In genomic region chr12:751192-751827, GRCh38 we compare ENCODE assay signal across 9 cellular contexts. TPM values are rescaled to one million over a fixed set of nuclear protein-coding genes. Genes with fewer than 3 reads are reported as not detected.
DNase-seq lines count a peak whose midpoint lies in the region; ATAC-seq and TF ChIP-seq lines count a peak whose summit lies in the region.
"Had no signal": no experiment of that assay in that cellular context is flagged by ENCODE, and none has a peak within 500 bp of the region (broad histone marks: within the 10 kb centered on the region; RNA-seq: fewer than 3 reads in every experiment).

No MANE protein-coding gene starts in this region.

- CTCF ChIA-PET in WTC11 (lab: Charles Lee) = interaction anchor here (0.6 to 4.3 kb wide), 62 partner anchors 10 to 297 kb away, joined by 3 to 63 read pairs (median 4); partner anchors contain the start of genes ERC1, NINJ2 and RAD52

- POLR2A ChIA-PET in WTC11 (lab: Charles Lee) = interaction anchor here (0.6 to 2.9 kb wide), 8 partner anchors 9 to 180 kb away, joined by 3 to 17 read pairs (median 6); no protein-coding TSS in a partner anchor

- TF ChIP-seq CTCF in WTC11 (IDR thresholded peaks at IDR 0.05) = 0 out of 2 replicates have a peak, but pooled peaks have one; percentile 40

- H3K27ac Mint-ChIP-seq in WTC11 = no peak overlapping the region
- H3K27ac Mint-ChIP-seq: IgD-negative memory B cell had no signal

- H3K27me3 Mint-ChIP-seq in WTC11 (ENCODE audit: low read depth) = no peaks in the 10 kb centered on the region
- H3K27me3 Mint-ChIP-seq: IgD-negative memory B cell had no signal

- no peak overlapping the region for H3K4me3 Mint-ChIP-seq in WTC11
- H3K4me3 Mint-ChIP-seq: IgD-negative memory B cell had no signal

- peaks cover 25% of the 10 kb centered on the region for H3K4me1 Mint-ChIP-seq in WTC11

- peak; percentile 48 for ATAC-seq in GM18870 (IDR thresholded peaks at IDR 0.05; ENCODE audit: unreplicated experiment)
- peak; percentile 28 for ATAC-seq in HG03108 (IDR thresholded peaks at IDR 0.05; ENCODE audit: unreplicated experiment)
- peak; percentile 65 for ATAC-seq in WTC11

- H3K9me3 Mint-ChIP-seq in WTC11 = no peaks in the 10 kb centered on the region
- H3K9me3 Mint-ChIP-seq: IgD-negative memory B cell had no signal

- DNase-seq in AG08395 (ENCODE audit: low spot score) (peak; percentile 88), NCI-H2196 treated with DMSO at 0.1 percent for 48 hours (lab: John Stamatoyannopoulos, UW; ENCODE audit: unreplicated experiment) (peak; percentile 64), WTC11 (ENCODE audit: low spot score) (peak; percentile 94), islet precursor cell (peak; percentile 100)
- peak; percentile 75 for DNase-seq in central memory CD4-positive, alpha-beta T cell
- peak; percentile 74 to 83 for DNase-seq in stimulated activated CD4-positive, alpha-beta T cell treated with anti-CD3 and anti-CD28 coated beads, Interleukin-12 subunit alpha, Interleukin-12 subunit beta, amount 100 ng/mL, for 24 hours (ENCODE audit: low read depth in 2 of 2)

- H3K36me3 Mint-ChIP-seq in WTC11 = no peaks in the 10 kb centered on the region; the same call in 1 of the 2 replicates
- H3K36me3 Mint-ChIP-seq: IgD-negative memory B cell had no signal

TF ChIP-seq in WTC11, 78 proteins besides CTCF, POLR2A, EP300 and RAD21 (continues in another document):
- TF ChIP-seq AFF4 (CRISPR knock-in tag; IDR thresholded peaks at IDR 0.05; ENCODE audit: borderline replicate concordance) (no peak), IRF2 (CRISPR knock-in tag; IDR thresholded peaks at IDR 0.05; ENCODE audit: borderline replicate concordance, low read depth) (no peak), FOXK1 (CRISPR knock-in tag; IDR thresholded peaks at IDR 0.05) (peak; percentile 47; the same call in 1 of the 2 replicates), ZNF396 (CRISPR knock-in tag; IDR thresholded peaks at IDR 0.05; ENCODE audit: borderline replicate concordance) (no peak), ATF1 (CRISPR knock-in tag; IDR thresholded peaks at IDR 0.05) (no peak), NFE2L1 (CRISPR knock-in tag; IDR thresholded peaks at IDR 0.05) (peak; percentile 62; the same call in 1 of the 2 replicates), SMAD4 (CRISPR knock-in tag; IDR thresholded peaks at IDR 0.05) (0 out of 2 replicates have a peak, but pooled peaks have one; percentile 13), SMAD3 (CRISPR knock-in tag; IDR thresholded peaks at IDR 0.05; ENCODE audit: borderline replicate concordance) (no peak), ZNF219 (CRISPR knock-in tag; IDR thresholded peaks at IDR 0.05; ENCODE audit: borderline replicate concordance) (no peak), SP1 (CRISPR knock-in tag; conservative IDR thresholded peaks at IDR 0.05) (peak; percentile 71), ZBTB21 (CRISPR knock-in tag; IDR thresholded peaks at IDR 0.05; ENCODE audit: borderline replicate concordance) (peak; percentile 82; the same call in 1 of the 2 replicates), OVOL2 (CRISPR knock-in tag; IDR thresholded peaks at IDR 0.05; ENCODE audit: borderline replicate concordance) (no peak), ZNF263 (CRISPR knock-in tag; IDR thresholded peaks at IDR 0.05; ENCODE audit: low read depth) (no peak), TP53 (CRISPR knock-in tag; IDR thresholded peaks at IDR 0.05) (peak; percentile 37; the same call in 1 of the 2 replicates), ZNF121 (CRISPR knock-in tag; IDR thresholded peaks at IDR 0.05) (no peak), E2F4 (CRISPR knock-in tag; IDR thresholded peaks at IDR 0.05; ENCODE audit: borderline replicate concordance, low read depth) (no peak), ELF4 (CRISPR knock-in tag; IDR thresholded peaks at IDR 0.05; ENCODE audit: low read depth) (no peak), ESRRA (CRISPR knock-in tag; IDR thresholded peaks at IDR 0.05; ENCODE audit: borderline replicate concordance) (no peak), ZNF416 (CRISPR knock-in tag; IDR thresholded peaks at IDR 0.05) (no peak)
- TF ChIP-seq, protein P1, sequence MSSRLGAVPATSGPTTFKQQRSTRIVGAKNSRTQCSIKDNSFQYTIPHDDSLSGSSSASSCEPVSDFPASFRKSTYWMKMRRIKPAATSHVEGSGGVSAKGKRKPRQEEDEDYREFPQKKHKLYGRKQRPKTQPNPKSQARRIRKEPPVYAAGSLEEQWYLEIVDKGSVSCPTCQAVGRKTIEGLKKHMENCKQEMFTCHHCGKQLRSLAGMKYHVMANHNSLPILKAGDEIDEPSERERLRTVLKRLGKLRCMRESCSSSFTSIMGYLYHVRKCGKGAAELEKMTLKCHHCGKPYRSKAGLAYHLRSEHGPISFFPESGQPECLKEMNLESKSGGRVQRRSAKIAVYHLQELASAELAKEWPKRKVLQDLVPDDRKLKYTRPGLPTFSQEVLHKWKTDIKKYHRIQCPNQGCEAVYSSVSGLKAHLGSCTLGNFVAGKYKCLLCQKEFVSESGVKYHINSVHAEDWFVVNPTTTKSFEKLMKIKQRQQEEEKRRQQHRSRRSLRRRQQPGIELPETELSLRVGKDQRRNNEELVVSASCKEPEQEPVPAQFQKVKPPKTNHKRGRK (CRISPR knock-in tag; IDR thresholded peaks at IDR 0.05; ENCODE audit: borderline replicate concordance) = no peak
- TF ChIP-seq, protein P2, sequence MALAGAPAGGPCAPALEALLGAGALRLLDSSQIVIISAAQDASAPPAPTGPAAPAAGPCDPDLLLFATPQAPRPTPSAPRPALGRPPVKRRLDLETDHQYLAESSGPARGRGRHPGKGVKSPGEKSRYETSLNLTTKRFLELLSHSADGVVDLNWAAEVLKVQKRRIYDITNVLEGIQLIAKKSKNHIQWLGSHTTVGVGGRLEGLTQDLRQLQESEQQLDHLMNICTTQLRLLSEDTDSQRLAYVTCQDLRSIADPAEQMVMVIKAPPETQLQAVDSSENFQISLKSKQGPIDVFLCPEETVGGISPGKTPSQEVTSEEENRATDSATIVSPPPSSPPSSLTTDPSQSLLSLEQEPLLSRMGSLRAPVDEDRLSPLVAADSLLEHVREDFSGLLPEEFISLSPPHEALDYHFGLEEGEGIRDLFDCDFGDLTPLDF (CRISPR knock-in tag; IDR thresholded peaks at IDR 0.05) = 0 out of 2 replicates have a peak, but pooled peaks have one; percentile 25
- TF ChIP-seq, protein P3, sequence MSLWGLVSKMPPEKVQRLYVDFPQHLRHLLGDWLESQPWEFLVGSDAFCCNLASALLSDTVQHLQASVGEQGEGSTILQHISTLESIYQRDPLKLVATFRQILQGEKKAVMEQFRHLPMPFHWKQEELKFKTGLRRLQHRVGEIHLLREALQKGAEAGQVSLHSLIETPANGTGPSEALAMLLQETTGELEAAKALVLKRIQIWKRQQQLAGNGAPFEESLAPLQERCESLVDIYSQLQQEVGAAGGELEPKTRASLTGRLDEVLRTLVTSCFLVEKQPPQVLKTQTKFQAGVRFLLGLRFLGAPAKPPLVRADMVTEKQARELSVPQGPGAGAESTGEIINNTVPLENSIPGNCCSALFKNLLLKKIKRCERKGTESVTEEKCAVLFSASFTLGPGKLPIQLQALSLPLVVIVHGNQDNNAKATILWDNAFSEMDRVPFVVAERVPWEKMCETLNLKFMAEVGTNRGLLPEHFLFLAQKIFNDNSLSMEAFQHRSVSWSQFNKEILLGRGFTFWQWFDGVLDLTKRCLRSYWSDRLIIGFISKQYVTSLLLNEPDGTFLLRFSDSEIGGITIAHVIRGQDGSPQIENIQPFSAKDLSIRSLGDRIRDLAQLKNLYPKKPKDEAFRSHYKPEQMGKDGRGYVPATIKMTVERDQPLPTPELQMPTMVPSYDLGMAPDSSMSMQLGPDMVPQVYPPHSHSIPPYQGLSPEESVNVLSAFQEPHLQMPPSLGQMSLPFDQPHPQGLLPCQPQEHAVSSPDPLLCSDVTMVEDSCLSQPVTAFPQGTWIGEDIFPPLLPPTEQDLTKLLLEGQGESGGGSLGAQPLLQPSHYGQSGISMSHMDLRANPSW (CRISPR knock-in tag; conservative IDR thresholded peaks at IDR 0.05; ENCODE audit: low read depth) = no peak

RNA-seq across cellular contexts. Expression of gene WNK1, which starts 1.1 kb away (rescaled TPM):
- 118 to 126 TPM (median 123 TPM) in 3 replicates for total RNA-seq in WTC11 (2021)

Comparison
In these comparisons a context has a peak if more than half of its experiments do, and no peak if none do; other contexts are left out.
1. Peak in every context shown above with its lines: DNase-seq and ATAC-seq.